Comparison of ENCODE assay signal across 13 cellular contexts in the genomic region with DNA sequence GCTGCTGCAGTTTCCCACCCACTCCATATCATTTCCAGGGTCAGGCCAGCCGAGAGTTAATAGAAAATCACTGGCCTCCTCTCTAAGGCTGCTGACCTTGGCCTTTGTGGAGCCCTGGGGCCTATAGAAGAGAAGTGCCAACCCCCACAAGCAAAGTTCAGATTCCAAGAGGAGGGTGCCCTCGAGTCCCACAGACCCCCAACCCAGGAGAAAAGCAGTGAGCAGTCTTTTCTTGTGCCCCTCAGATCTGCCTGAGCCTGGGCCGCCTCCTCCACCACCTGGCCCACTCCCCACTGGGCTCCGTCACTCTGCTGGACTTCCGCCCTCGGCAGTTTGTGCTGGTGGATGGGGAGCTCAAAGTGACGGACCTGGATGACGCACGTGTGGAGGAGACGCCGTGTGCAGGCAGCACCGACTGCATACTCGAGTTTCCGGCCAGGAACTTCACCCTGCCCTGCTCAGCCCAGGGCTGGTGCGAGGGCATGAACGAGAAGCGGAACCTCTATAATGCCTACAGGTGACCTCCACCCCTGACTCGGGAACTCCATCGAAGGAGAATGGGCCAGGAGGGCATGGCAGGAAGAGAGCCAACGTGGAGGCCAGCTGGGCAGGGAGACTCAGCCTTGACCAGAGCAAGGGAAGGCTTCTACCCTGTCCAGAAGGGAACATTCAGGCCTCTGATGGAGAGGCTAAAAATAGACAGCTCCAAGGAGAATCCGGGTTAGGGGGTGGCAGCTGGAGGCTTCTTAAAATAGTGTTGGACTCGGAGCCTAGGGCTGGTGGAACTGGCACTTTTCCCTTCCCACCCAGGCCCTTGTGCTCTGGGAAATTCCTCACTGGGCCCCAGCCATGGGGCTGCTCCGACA. TPM values are rescaled to one million over a fixed set of nuclear protein-coding genes. Genes with fewer than 3 reads are reported as not detected.
A peak's percentile ranks its signal among the peaks of the same experiment; 100 is the strongest.
DNase-seq lines count a peak whose midpoint lies in the region; ATAC-seq, FAIRE-seq and TF ChIP-seq lines count a peak whose summit lies in the region.
"Had no signal": no experiment of that assay in that cellular context is flagged by ENCODE, and none has a peak within 500 bp of the region (broad histone marks: within the 10 kb centered on the region; RNA-seq: fewer than 3 reads in every experiment).

No MANE protein-coding gene starts in this region.

- H3K4me2 ChIP-seq in K562 (ENCODE audit: insufficient read depth, low read length) (no peak overlapping the region), osteoblast (ENCODE audit: insufficient read depth, low read length) (no peak overlapping the region)

- peaks cover 8 to 68% of the 10 kb centered on the region in 2 experiments; a peak in 4 of 5 replicates for H3K27me3 ChIP-seq in K562 (ENCODE audit: control insufficient read depth in 2 of 2, insufficient read depth in 2 of 2, low read length in 2 of 2)
- H3K27me3 ChIP-seq in right cardiac atrium (ENCODE audit: control insufficient read depth, insufficient read depth) = no peaks in the 10 kb centered on the region
- H3K27me3 ChIP-seq in osteoblast (ENCODE audit: insufficient read depth, low read length) = peaks cover 2% of the 10 kb centered on the region
- H3K27me3 ChIP-seq in upper lobe of right lung = no peaks in the 10 kb centered on the region

- no peaks in the 10 kb centered on the region for H3K36me3 ChIP-seq in K562 (ENCODE audit: control insufficient read depth, insufficient read depth, low read length)
- H3K36me3 ChIP-seq in osteoblast (ENCODE audit: insufficient read depth, low read length) = peaks cover 5% of the 10 kb centered on the region
- H3K36me3 ChIP-seq in upper lobe of right lung = peaks cover 16% of the 10 kb centered on the region
- H3K36me3 ChIP-seq: neutrophil had no signal

- no peak for TF ChIP-seq EP300 in K562 (IDR thresholded peaks at IDR 0.05; ENCODE audit: low read length)

- TF ChIP-seq CTCF in K562 (IDR thresholded peaks at IDR 0.05 in 2 of 3, conservative IDR thresholded peaks at IDR 0.05 in 1 of 3; ENCODE audit: insufficient read depth in 2 of 3, low read depth in 1 of 3, low read length in 3 of 3) = no peak
- no peak for TF ChIP-seq CTCF in osteoblast (IDR thresholded peaks at IDR 0.05; ENCODE audit: extremely low read depth, low read depth, low read length)
- no peak for TF ChIP-seq CTCF in upper lobe of right lung (IDR thresholded peaks at IDR 0.05)

- WGBS in K562 (ENCODE audit: insufficient coverage, low coverage, missing lambda C conversion rate) = 20% methylated on average over 23 of the region's 23 CpGs
- WGBS in right cardiac atrium = 40% methylated on average over 23 of the region's 23 CpGs

- no peak overlapping the region for H3K27ac ChIP-seq in K562 (ENCODE audit: extremely low read depth, low read depth, low read length)
- H3K27ac ChIP-seq in right cardiac atrium (ENCODE audit: low read length) = peak overlapping the region; percentile 78
- no peak overlapping the region for H3K27ac ChIP-seq in osteoblast (ENCODE audit: low read depth, low read length)
- peak overlapping the region; percentile 14 for H3K27ac ChIP-seq in upper lobe of right lung
- H3K27ac ChIP-seq: neutrophil had no signal

- no peaks in the 10 kb centered on the region for H3K9me3 ChIP-seq in K562 (replicated peaks; ENCODE audit: control insufficient read depth, insufficient read depth, low read depth, low read length)
- H3K9me3 ChIP-seq in right cardiac atrium (ENCODE audit: control insufficient read depth, low read length) = no peaks in the 10 kb centered on the region
- no peaks in the 10 kb centered on the region for H3K9me3 ChIP-seq in osteoblast (ENCODE audit: low read depth, low read length)
- no peaks in the 10 kb centered on the region for H3K9me3 ChIP-seq in upper lobe of right lung
- H3K9me3 ChIP-seq: neutrophil had no signal

- H3K4me3 ChIP-seq in K562 (no peak overlapping the region), right cardiac atrium (ENCODE audit: low read length) (no peak overlapping the region), osteoblast (ENCODE audit: insufficient read depth, low read length) (no peak overlapping the region), upper lobe of right lung (no peak overlapping the region)

- CTCF ChIA-PET in K562 (lab: Yijun Ruan, JAX; ENCODE audit: low intra/inter-chr PET ratio) = interaction anchor here (0.6 kb wide), 1 partner anchor 35 kb away, joined by 3 read pairs; no protein-coding TSS in a partner anchor

- BruUV-seq in K562 (replicated peaks; lab: Mats Ljungman, UMichigan) = no TSS peak

- H3K9ac ChIP-seq in K562 (ENCODE audit: insufficient read depth in 1 of 2, low read depth in 2 of 2, low read length in 2 of 2) = no peak overlapping the region; a peak in 1 of 4 replicates

- no peaks in the 10 kb centered on the region for H3K79me2 ChIP-seq in K562 (ENCODE audit: control insufficient read depth, insufficient read depth, low read length)
- H3K79me2 ChIP-seq in osteoblast (ENCODE audit: insufficient read depth, low read length) = peaks cover 6% of the 10 kb centered on the region

- FAIRE-seq in K562 (lab: Jason Lieb, UNC) = no peak
- FAIRE-seq: D721Med, GM12892 had no signal

- in situ Hi-C loops in K562 (cut with MboI) = no loop called here

- H2AFZ ChIP-seq in K562 (ENCODE audit: low read depth, low read length) = no peak overlapping the region
- H2AFZ ChIP-seq in osteoblast (ENCODE audit: low read length) = no peak overlapping the region

- H3K9me1 ChIP-seq in K562 (ENCODE audit: control insufficient read depth, insufficient read depth, low read length) = peaks cover 2% of the 10 kb centered on the region

- ATAC-seq in K562 (peak; percentile 9; the same call in 1 of the 3 replicates), right cardiac atrium (peak; percentile 63 to 68), upper lobe of right lung (peak; percentile 28), HG02852 (IDR thresholded peaks at IDR 0.05; ENCODE audit: unreplicated experiment) (no peak), GM21529 (IDR thresholded peaks at IDR 0.05; ENCODE audit: unreplicated experiment) (no peak)

- peaks cover under 1 to 8% of the 10 kb centered on the region in 2 experiments; a peak in 4 of 5 replicates for H3K4me1 ChIP-seq in K562 (replicated peaks in 1 of 2; ENCODE audit: control insufficient read depth in 2 of 2, insufficient read depth in 2 of 2, low read length in 2 of 2)
- H3K4me1 ChIP-seq in right cardiac atrium (ENCODE audit: control insufficient read depth, insufficient read depth, low read length) = peaks cover 31% of the 10 kb centered on the region
- peaks cover 5% of the 10 kb centered on the region for H3K4me1 ChIP-seq in osteoblast (ENCODE audit: insufficient read depth, low read length)
- peaks cover 19% of the 10 kb centered on the region for H3K4me1 ChIP-seq in upper lobe of right lung

- TF ChIP-seq POLR2A in K562 (conservative IDR thresholded peaks at IDR 0.05) = no peak

- POLR2A ChIA-PET in K562 (lab: Yijun Ruan, JAX) = interaction anchor here (0.9 kb wide), 1 partner anchor 15 kb away, joined by 3 read pairs; no protein-coding TSS in a partner anchor

- no peak for TF ChIP-seq RAD21 in K562 (CRISPR knock-in tag; conservative IDR thresholded peaks at IDR 0.05 in 1 of 2, IDR thresholded peaks at IDR 0.05 in 1 of 2)

- intact Hi-C loops in K562 (cut with micrococcal nuclease) (no loop called here), right cardiac atrium (cut with DNase I) (loop anchor here in 3 of 4 donors (5.0 to 10.0 kb wide), 3 partner anchors 109 to 127 kb away; no protein-coding TSS in a partner anchor), upper lobe of right lung (cut with DNase I) (no loop called here)

- no peak for DNase-seq in K562 (ENCODE audit: extremely low read depth in 1 of 4, low spot score in 3 of 4)
- DNase-seq in right cardiac atrium = peak; percentile 64 to 83 (median 79)
- DNase-seq in osteoblast (ENCODE audit: insufficient read length, low spot score, missing footprints) = peak; percentile 91
- no peak for DNase-seq in upper lobe of right lung
- DNase-seq in stimulated activated CD4-positive, alpha-beta T cell treated with anti-CD3 and anti-CD28 coated beads, Interleukin-1b, Interleukin-23, amount 100 ng/mL, for 48 hours = no peak
- DNase-seq: activated CD4-positive, alpha-beta T cell treated with anti-CD3 and anti-CD28 coated beads for 1 hour; activated gamma-delta T cell; NCI-H2227 treated with DMSO at 0.1 percent for 48 hours had no signal

- H4K20me1 ChIP-seq in K562 (replicated peaks; ENCODE audit: control insufficient read depth, insufficient read depth, low read length) (peaks cover 2% of the 10 kb centered on the region; the same call in 1 of the 2 replicates), osteoblast (ENCODE audit: insufficient read depth, low read length) (peaks cover 11% of the 10 kb centered on the region)

TF ChIP-seq in K562, 482 proteins besides CTCF, POLR2A, EP300 and RAD21 (continues in another document):
- TF ChIP-seq ZNF384 (IDR thresholded peaks at IDR 0.05; ENCODE audit: low read depth, low read length) = no peak

RNA-seq across cellular contexts. Expression of gene PKDCC, which starts 6.2 kb away (rescaled TPM):
- total RNA-seq in K562 (2011; cell fraction: chromatin; rRNA removed; ENCODE audit: low replicate concordance) = 11.0 and 54.2 TPM in 2 replicates
- total RNA-seq in K562 (2011; cell fraction: nucleolus; rRNA removed) = 31.8 and 42.2 TPM in 2 replicates
- total RNA-seq in K562 (2011; cell fraction: nucleoplasm; rRNA removed) = 16.4 and 24.4 TPM in 2 replicates
- total RNA-seq in K562 (2014; rRNA removed) (0.91 and 1.2 TPM in 2 replicates), K562 (2014; rRNA removed; fragmentation: Illumina TruSeq; extraction: Trizol) (0.73 and 1.2 TPM in 2 replicates), K562 (2015; rRNA removed; fragmentation: Illumina TruSeq; extraction: Trizol) (0.62 and 0.64 TPM in 2 replicates), K562 (2021) (1.3 and 1.5 TPM in 2 replicates), right cardiac atrium (100 to 1,000 TPM in 3 of 4 donors, 10 to 100 TPM in 1; 92.2 to 189 (median 131) TPM), osteoblast (1.2 and 4.0 TPM in 2 replicates), upper lobe of right lung (65.5 TPM)
- polyA plus RNA-seq in K562 (2011; rRNA removed) (14.8 and 23.1 TPM in 2 replicates), K562 (2014; fragmentation: Illumina TruSeq; extraction: Trizol) (1.3 and 1.9 TPM in 2 replicates), K562 (2014; fragmentation: Nextera tagmentation; extraction: Ambion mirVana) (not detected), K562 (2014; rRNA removed) (1.8 and 2.2 TPM in 2 replicates), right cardiac atrium (145 TPM)
- 12.7 and 15.7 TPM in 2 replicates for polyA plus RNA-seq in K562 (2011; cell fraction: cytosol; rRNA removed)
- polyA plus RNA-seq in K562 (2011; cell fraction: nucleus; rRNA removed) = 99.6 and 103 TPM in 2 replicates
- 1.6 TPM in 2 replicates for polyA plus RNA-seq in K562 (2012)
- 12.6 and 13.2 TPM in 2 replicates for polyA minus RNA-seq in K562 (2011; rRNA and poly(A)+ RNA removed)
- 4.0 and 7.6 TPM in 2 replicates for polyA minus RNA-seq in K562 (2011; cell fraction: cytosol; rRNA and poly(A)+ RNA removed)
- polyA minus RNA-seq in K562 (2011; cell fraction: nucleus; rRNA and poly(A)+ RNA removed) = 12.7 and 16.7 TPM in 2 replicates

Comparison
In these comparisons a context has a peak if more than half of its experiments do, and no peak if none do; other contexts are left out.
1. ATAC-seq: peak in K562 (single experiment), right cardiac atrium (2 of 2) and upper lobe of right lung (single experiment); none in HG02852 (single experiment) and GM21529 (single experiment).
2. DNase-seq: peak in right cardiac atrium (3 of 3) and osteoblast (single experiment); none in K562 (0 of 4), upper lobe of right lung (single experiment) and stimulated activated CD4-positive, alpha-beta T cell treated with anti-CD3 and anti-CD28 coated beads, Interleukin-1b, Interleukin-23, amount 100 ng/mL, for 48 hours (single experiment).
3. H3K27ac ChIP-seq: peak in right cardiac atrium (single experiment) and upper lobe of right lung (single experiment); none in K562 (single experiment) and osteoblast (single experiment).
4. intact Hi-C loops: an anchor here in right cardiac atrium (5.0 to 10.0 kb wide); none called in K562 and upper lobe of right lung.